In the genomic region with DNA sequence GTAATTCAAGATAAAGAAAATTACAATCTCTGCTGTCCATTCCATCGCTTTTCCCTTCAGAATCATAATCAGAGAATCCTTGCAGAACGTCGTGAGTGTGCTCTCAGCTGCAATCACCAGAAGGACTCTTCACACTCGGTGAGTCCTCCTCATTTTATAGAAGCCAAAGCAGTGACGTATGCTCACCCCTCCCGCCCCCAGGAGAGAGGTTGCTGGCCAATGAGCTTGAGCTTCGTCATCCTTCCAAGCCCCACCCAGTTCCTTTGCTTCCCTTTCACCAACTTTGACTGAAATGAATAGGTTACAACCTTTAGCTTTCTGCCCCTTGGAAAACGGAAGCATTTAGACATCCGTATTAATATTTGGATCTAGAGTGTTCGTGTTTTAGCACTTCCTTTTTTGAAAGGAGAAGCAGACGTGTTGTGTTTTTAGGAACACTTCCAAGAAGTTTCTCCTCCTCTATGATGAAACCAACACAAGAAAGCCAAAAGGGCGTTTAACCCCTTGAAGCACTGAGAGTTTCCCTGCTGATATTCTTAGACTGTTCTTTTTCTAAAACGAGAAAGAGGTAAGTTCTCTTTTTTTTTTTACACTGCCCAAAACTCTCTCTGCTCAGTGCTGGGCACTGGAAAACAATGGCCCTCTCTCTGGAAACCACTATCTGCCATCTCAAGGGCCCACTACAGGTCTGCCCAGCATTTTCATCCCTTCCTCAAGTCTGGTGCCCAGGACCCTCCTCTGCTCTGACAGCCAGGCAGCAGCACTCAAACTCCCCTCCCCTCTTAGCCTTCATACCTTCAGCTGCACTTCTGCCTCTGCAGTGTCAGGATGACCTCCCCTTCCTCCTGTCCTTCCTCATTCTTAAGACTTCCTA, we compare ENCODE assay signal across 9 cellular contexts. TPM values are rescaled to one million over a fixed set of nuclear protein-coding genes. Genes with fewer than 3 reads are reported as not detected.
DNase-seq lines count a peak whose midpoint lies in the region; ATAC-seq and TF ChIP-seq lines count a peak whose summit lies in the region.
"Had no signal": no experiment of that assay in that cellular context is flagged by ENCODE, and none has a peak within 500 bp of the region (broad histone marks: within the 10 kb centered on the region; RNA-seq: fewer than 3 reads in every experiment).

No MANE protein-coding gene starts in this region.

- peaks cover 9% of the 10 kb centered on the region in 2 donors for H3K9me3 ChIP-seq in breast epithelium
- peaks cover 4 to 10% of the 10 kb centered on the region in 2 donors for H3K9me3 ChIP-seq in lung (ENCODE audit: control insufficient read depth in 2 of 2, insufficient read depth in 1 of 2, low read length in 1 of 2)

- ATAC-seq in HG03175 (IDR thresholded peaks at IDR 0.05; ENCODE audit: unreplicated experiment): peak; percentile 48
- peak; percentile 88 for ATAC-seq in lung (ENCODE audit: insufficient read depth, low FRiP score)
- ATAC-seq in HG03469 (IDR thresholded peaks at IDR 0.05; ENCODE audit: unreplicated experiment): no peak
- ATAC-seq: Panc1 had no signal

- H3K27ac ChIP-seq in breast epithelium: peak overlapping the region; percentile 91 to 96
- peak overlapping the region; percentile 60 to 80 for H3K27ac ChIP-seq in lung (ENCODE audit: low read depth in 1 of 2, low read length in 1 of 2)

- H3K36me3 ChIP-seq in breast epithelium (no peaks in the 10 kb centered on the region), lung (ENCODE audit: control insufficient read depth in 2 of 2, insufficient read depth in 2 of 2, low read length in 2 of 2) (no peaks in the 10 kb centered on the region)

- intact Hi-C loops in breast epithelium (cut with DNase I; ENCODE audit: low total_unique reads): no loop called here

- peak; percentile 55 for DNase-seq in EH (ENCODE audit: low read depth)
- peak; percentile 87 for DNase-seq in UCSD-AML1 (lab: John Stamatoyannopoulos, UW; ENCODE audit: unreplicated experiment)
- peak; percentile 83 to 90 for DNase-seq in breast epithelium (ENCODE audit: low spot score in 2 of 2)
- DNase-seq in lung (ENCODE audit: low spot score): peak; percentile 88
- peak; percentile 46 to 76 for DNase-seq in stimulated activated CD8-positive, alpha-beta memory T cell treated with anti-CD3 and anti-CD28 coated beads, Interleukin-4, amount 100 ng/mL, for 4 hours (ENCODE audit: low read depth in 2 of 2, low spot score in 1 of 2)
- DNase-seq in NCI-H2171 (lab: John Stamatoyannopoulos, UW): no peak

- WGBS in lung, 2 donors: 1 to 5% methylated on average over 13 of the region's 13 CpGs

- H3K4me1 ChIP-seq in breast epithelium (peaks cover 0 to 5% of the 10 kb centered on the region in 2 donors), lung (ENCODE audit: control insufficient read depth in 2 of 2, insufficient read depth in 2 of 2, low read length in 2 of 2) (peaks cover 0 to 5% of the 10 kb centered on the region in 2 donors)

- H3K27me3 ChIP-seq in breast epithelium (no peaks in the 10 kb centered on the region), lung (ENCODE audit: control insufficient read depth, insufficient read depth) (no peaks in the 10 kb centered on the region)

- TF ChIP-seq CTCF in breast epithelium (IDR thresholded peaks at IDR 0.05): peak in 1 of 3 donors; percentile 11
- no peak for TF ChIP-seq CTCF in lung (IDR thresholded peaks at IDR 0.05; ENCODE audit: control extremely low read depth, extremely low read depth)

- H3K4me3 ChIP-seq in breast epithelium (peak overlapping the region in 2 of 3 donors; percentile 43 to 64), lung (no peak overlapping the region)

- TF ChIP-seq POLR2A in breast epithelium (IDR thresholded peaks at IDR 0.05): peak; percentile 77

RNA-seq across cellular contexts. Expression of a gene that starts 44.3 kb away (rescaled TPM):
- under 1 TPM; 0.44 to 0.66 (median 0.64) TPM for total RNA-seq in breast epithelium
- 10 to 100 TPM in 1 of 2 donors, 1 to 10 TPM in 1; 6.5 to 12.2 TPM for total RNA-seq in lung
- 10 to 100 TPM in 1 of 2 donors, 1 to 10 TPM in 1; 9.6 to 10.9 TPM for polyA plus RNA-seq in lung

Comparison
In these comparisons a context has a peak if more than half of its experiments do, and no peak if none do; other contexts are left out.
1. RNA of a gene that starts 44.3 kb away (total RNA-seq): 6.5 to 12.2 TPM in lung; 0.44 to 0.66 TPM in breast epithelium; every median in the first group is over 4 times any median in the second.